15 cellular contexts compared by ENCODE assay signal in genomic region chr12:34605955-34606748, GRCh38.
"Had no signal": no experiment of that assay in that cellular context is flagged by ENCODE, and none has a peak within 500 bp of the region (broad histone marks: within the 10 kb centered on the region; RNA-seq: fewer than 3 reads in every experiment).

No MANE protein-coding gene starts in this region.

- H3K27me3 ChIP-seq: breast epithelium, left lung had no signal

- H3K36me3 ChIP-seq: breast epithelium, left lung had no signal

- DNase-seq: activated CD4-positive, alpha-beta T cell treated with anti-CD3 and anti-CD28 coated beads, Interleukin-2, amount 10 ng/mL, durations not matched to agents 7 days and 5 days; activated CD4-positive, CD25-positive, alpha-beta regulatory T cell; activated CD8-positive, alpha-beta memory T cell treated with anti-CD3 and anti-CD28 coated beads for 24 hours; activated gamma-delta T cell; activated naive CD8-positive, alpha-beta T cell treated with anti-CD3 and anti-CD28 coated beads, Interleukin-2, amount 10 ng/mL, durations not matched to agents 7 days and 5 days; foreskin melanocyte; mesenchymal stem cell; stimulated activated CD4-positive, alpha-beta T cell treated with anti-CD3 and anti-CD28 coated beads, Interleukin-1b, Interleukin-23, amount 100 ng/mL, for 48 hours; stimulated activated naive B cell treated with anti-CD40 and anti-IgM and Interleukin-4, amounts not matched to agents 10 μg/mL and 1 μg/mL and 100 μg/mL, for 72 hours; T-helper 2 cell; trophoblast cell had no signal

- H3K4me3 ChIP-seq: breast epithelium, left lung had no signal

- H3K4me1 Mint-ChIP-seq: activated CD4-positive, alpha-beta T cell treated with anti-CD3 and anti-CD28 coated beads, Interleukin-2, amount 10 ng/mL, durations not matched to agents 7 days and 5 days; activated naive CD8-positive, alpha-beta T cell treated with anti-CD3 and anti-CD28 coated beads, Interleukin-2, amount 10 ng/mL, durations not matched to agents 7 days and 5 days; neural crest cell; stimulated activated naive B cell treated with anti-CD40 and anti-IgM and Interleukin-4, amounts not matched to agents 10 μg/mL and 1 μg/mL and 100 μg/mL, for 72 hours had no signal

- H3K27ac ChIP-seq: breast epithelium, left lung, parathyroid adenoma had no signal

- H3K79me2 ChIP-seq: parathyroid adenoma had no signal

- H3K9me3 Mint-ChIP-seq: neural crest cell had no signal

- H3K4me1 ChIP-seq: breast epithelium, left lung, parathyroid adenoma had no signal

- H2AFZ ChIP-seq: parathyroid adenoma had no signal

- H3K27ac Mint-ChIP-seq: activated CD4-positive, alpha-beta T cell treated with anti-CD3 and anti-CD28 coated beads, Interleukin-2, amount 10 ng/mL, durations not matched to agents 7 days and 5 days; activated naive CD8-positive, alpha-beta T cell treated with anti-CD3 and anti-CD28 coated beads, Interleukin-2, amount 10 ng/mL, durations not matched to agents 7 days and 5 days; stimulated activated naive B cell treated with anti-CD40 and anti-IgM and Interleukin-4, amounts not matched to agents 10 μg/mL and 1 μg/mL and 100 μg/mL, for 72 hours had no signal

- H3K4me3 Mint-ChIP-seq: activated CD4-positive, alpha-beta T cell treated with anti-CD3 and anti-CD28 coated beads, Interleukin-2, amount 10 ng/mL, durations not matched to agents 7 days and 5 days; activated naive CD8-positive, alpha-beta T cell treated with anti-CD3 and anti-CD28 coated beads, Interleukin-2, amount 10 ng/mL, durations not matched to agents 7 days and 5 days; neural crest cell; stimulated activated naive B cell treated with anti-CD40 and anti-IgM and Interleukin-4, amounts not matched to agents 10 μg/mL and 1 μg/mL and 100 μg/mL, for 72 hours had no signal

- H3K27me3 Mint-ChIP-seq: activated CD4-positive, alpha-beta T cell treated with anti-CD3 and anti-CD28 coated beads, Interleukin-2, amount 10 ng/mL, durations not matched to agents 7 days and 5 days; activated naive CD8-positive, alpha-beta T cell treated with anti-CD3 and anti-CD28 coated beads, Interleukin-2, amount 10 ng/mL, durations not matched to agents 7 days and 5 days; stimulated activated naive B cell treated with anti-CD40 and anti-IgM and Interleukin-4, amounts not matched to agents 10 μg/mL and 1 μg/mL and 100 μg/mL, for 72 hours had no signal

- H3K9ac ChIP-seq: parathyroid adenoma had no signal

- ATAC-seq: left lung; stimulated activated naive B cell treated with anti-CD40 and anti-IgM and Interleukin-4, amounts not matched to agents 10 μg/mL and 1 μg/mL and 100 μg/mL, for 72 hours had no signal
